Comparison of ENCODE assay signal across 10 cellular contexts in the genomic region with DNA sequence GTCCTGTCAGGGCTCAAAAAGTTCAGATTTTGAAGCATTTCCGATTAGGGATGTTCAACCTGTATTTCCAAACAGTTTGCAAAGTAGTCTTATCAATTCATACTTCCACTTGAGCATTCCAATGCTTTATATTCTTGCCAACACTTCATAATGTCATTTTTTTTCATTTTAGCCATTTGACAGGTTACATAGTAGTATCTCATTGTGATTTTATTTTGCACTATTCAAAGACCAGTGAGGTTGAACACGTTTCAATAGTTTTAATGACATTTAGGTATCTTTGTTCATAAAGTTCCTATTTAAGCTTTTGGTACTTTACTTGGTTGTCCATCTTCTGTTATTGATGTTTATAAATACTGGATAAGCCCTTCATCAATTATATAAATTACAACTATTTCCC.
"Had no signal": no experiment of that assay in that cellular context is flagged by ENCODE, and none has a peak within 500 bp of the region (broad histone marks: within the 10 kb centered on the region; RNA-seq: fewer than 3 reads in every experiment).

No MANE protein-coding gene starts in this region.

- H3K9ac ChIP-seq: GM23248 had no signal

- ATAC-seq: GM23338, HCT116 had no signal

- H3K9me3 ChIP-seq: HAP-1 had no signal

- H3K27ac ChIP-seq: GM23248 had no signal

- DNase-seq: GM23248, GOT3, H7, H9, HFFc6 had no signal

- FAIRE-seq: H1, H54 had no signal

- H3K4me2 ChIP-seq: GM23338 had no signal

- H2AFZ ChIP-seq: GM23248, GM23338 had no signal

- H3K4me3 ChIP-seq: GM23248, GM23338, HAP-1 had no signal
